In the genomic region with DNA sequence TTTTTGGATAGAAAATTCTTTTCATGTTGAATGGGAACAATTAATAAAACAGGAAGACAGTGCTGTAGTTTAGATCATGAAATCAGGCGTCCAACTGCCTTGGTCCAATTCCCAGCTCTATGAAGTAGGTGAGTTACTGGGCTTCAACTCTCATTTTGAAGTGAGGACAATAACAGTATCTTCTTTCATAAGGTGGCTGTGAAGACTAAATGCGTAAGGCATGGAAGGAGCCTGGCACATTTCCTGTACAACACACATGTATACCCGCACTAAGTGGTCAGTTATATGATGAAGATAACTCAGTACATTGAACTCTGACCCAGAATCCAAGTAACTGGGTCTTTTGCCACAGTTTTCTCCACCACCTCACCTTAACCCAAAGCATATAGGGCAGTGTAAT, we compare ENCODE assay signal across 17 cellular contexts.
DNase-seq lines count a peak whose midpoint lies in the region; ATAC-seq and TF ChIP-seq lines count a peak whose summit lies in the region.
"Had no signal": no experiment of that assay in that cellular context is flagged by ENCODE, and none has a peak within 500 bp of the region (broad histone marks: within the 10 kb centered on the region; RNA-seq: fewer than 3 reads in every experiment).

No MANE protein-coding gene starts in this region.

- ATAC-seq in Right ventricle myocardium superior (ENCODE audit: poor library complexity) (peak; percentile 36), right cardiac atrium (peak; percentile 67 to 70), Right ventricle myocardium inferior (no peak), gastrocnemius medialis (peak; percentile 62 to 83), HG03342 (IDR thresholded peaks at IDR 0.05; ENCODE audit: unreplicated experiment) (no peak)
- ATAC-seq: A549; CD8-positive, alpha-beta T cell had no signal

- no peak for DNase-seq in Right ventricle myocardium superior
- DNase-seq in right atrium auricular region (ENCODE audit: low spot score): no peak
- DNase-seq in right cardiac atrium: no peak
- no peak for DNase-seq in Right ventricle myocardium inferior (ENCODE audit: missing footprints)
- no peak for DNase-seq in gastrocnemius medialis
- DNase-seq: AML-193; Caco-2; Calu3; CD4-positive, alpha-beta T cell; CD8-positive, alpha-beta T cell; DMS79 treated with DMSO at 0.1 percent for 48 hours; GF-D8 had no signal

- intact Hi-C loops in Right ventricle myocardium superior (cut with DNase I): no loop called here
- intact Hi-C loops in right cardiac atrium (cut with DNase I): no loop called here
- intact Hi-C loops in Right ventricle myocardium inferior (cut with DNase I): no loop called here
- intact Hi-C loops in gastrocnemius medialis (cut with DNase I; ENCODE audit: low total_unique reads): no loop called here

- H3K9me3 ChIP-seq in right atrium auricular region: no peaks in the 10 kb centered on the region
- no peaks in the 10 kb centered on the region for H3K9me3 ChIP-seq in right cardiac atrium (ENCODE audit: control insufficient read depth, low read length)
- no peaks in the 10 kb centered on the region for H3K9me3 ChIP-seq in gastrocnemius medialis
- H3K9me3 ChIP-seq: A549; BLaER1 treated with 17β-estradiol and CSF1 and Interleukin-3, amounts not matched to agents 10 nM and 100 nM; Caco-2 had no signal

- WGBS in right cardiac atrium: 76% methylated on average over 3 of the region's 3 CpGs

- H3K4me3 ChIP-seq in right atrium auricular region: no peak overlapping the region
- H3K4me3 ChIP-seq in right cardiac atrium (ENCODE audit: low read length): no peak overlapping the region
- H3K4me3 ChIP-seq in gastrocnemius medialis: no peak overlapping the region
- H3K4me3 ChIP-seq: A549; BLaER1 treated with 17β-estradiol and CSF1 and Interleukin-3, amounts not matched to agents 10 nM and 100 nM had no signal

- H3K36me3 ChIP-seq in right atrium auricular region: no peaks in the 10 kb centered on the region
- no peaks in the 10 kb centered on the region for H3K36me3 ChIP-seq in gastrocnemius medialis

- in situ Hi-C loops in gastrocnemius medialis (cut with MboI; ENCODE audit: low sequenced_read_pairs in 4 of 4): no loop called here

- TF ChIP-seq CTCF in right atrium auricular region (IDR thresholded peaks at IDR 0.05) (no peak), gastrocnemius medialis (IDR thresholded peaks at IDR 0.05 in 4 of 5, conservative IDR thresholded peaks at IDR 0.05 in 1 of 5) (no peak)

- no peaks in the 10 kb centered on the region for H3K27me3 ChIP-seq in right atrium auricular region
- no peaks in the 10 kb centered on the region for H3K27me3 ChIP-seq in right cardiac atrium (ENCODE audit: control insufficient read depth, insufficient read depth)
- H3K27me3 ChIP-seq in gastrocnemius medialis: no peaks in the 10 kb centered on the region
- H3K27me3 ChIP-seq: BLaER1 treated with 17β-estradiol and CSF1 and Interleukin-3, amounts not matched to agents 10 nM and 100 nM had no signal

- H3K27ac ChIP-seq in right atrium auricular region: peak overlapping the region in 1 of 2 donors; percentile 43
- no peak overlapping the region for H3K27ac ChIP-seq in right cardiac atrium (ENCODE audit: low read length)
- H3K27ac ChIP-seq in gastrocnemius medialis: peak overlapping the region in 2 of 4 donors; percentile 49 to 57
- H3K27ac ChIP-seq: 22Rv1; A549; BLaER1 treated with 17β-estradiol and CSF1 and Interleukin-3, amounts not matched to agents 10 nM and 100 nM; C4-2B had no signal

- H3K4me1 ChIP-seq in right atrium auricular region (no peaks in the 10 kb centered on the region), right cardiac atrium (ENCODE audit: control insufficient read depth, insufficient read depth, low read length) (no peaks in the 10 kb centered on the region), gastrocnemius medialis (peaks cover 29 to 37% of the 10 kb centered on the region in 2 donors)
- H3K4me1 ChIP-seq: BLaER1 treated with 17β-estradiol and CSF1 and Interleukin-3, amounts not matched to agents 10 nM and 100 nM; Caco-2 had no signal

- TF ChIP-seq POLR2A in gastrocnemius medialis (IDR thresholded peaks at IDR 0.05): no peak

Comparison
In these comparisons a context has a peak if more than half of its experiments do, and no peak if none do; other contexts are left out.
1. ATAC-seq: peak in Right ventricle myocardium superior (single experiment), right cardiac atrium (2 of 2) and gastrocnemius medialis (2 of 2); none in Right ventricle myocardium inferior (single experiment) and HG03342 (single experiment).